In genomic region chr1:203284411-203285208, GRCh38 we compare ENCODE assay signal across 20 cellular contexts. TPM values are rescaled to one million over a fixed set of nuclear protein-coding genes. Genes with fewer than 3 reads are reported as not detected.
DNase-seq lines count a peak whose midpoint lies in the region; ATAC-seq and TF ChIP-seq lines count a peak whose summit lies in the region.
"Had no signal": no experiment of that assay in that cellular context is flagged by ENCODE, and none has a peak within 500 bp of the region (broad histone marks: within the 10 kb centered on the region; RNA-seq: fewer than 3 reads in every experiment).

No MANE protein-coding gene starts in this region.

- no peaks in the 10 kb centered on the region for H3K9me3 Mint-ChIP-seq in activated T-helper 17 cell treated with anti-CD3 and anti-CD28 coated beads, Interleukin-2, amount 50 U/mL, for 72 hours
- H3K9me3 Mint-ChIP-seq in nephron, result no peaks in the 10 kb centered on the region
- no peaks in the 10 kb centered on the region for H3K9me3 Mint-ChIP-seq in type B pancreatic cell
- H3K9me3 Mint-ChIP-seq: activated naive CD4-positive, alpha-beta T cell treated with anti-CD3 and anti-CD28 coated beads for 36 hours had no signal

- peak; percentile 67 for DNase-seq in cardiac septum (ENCODE audit: low spot score)
- no peak for DNase-seq in left ventricle myocardium superior
- DNase-seq in type B pancreatic cell (ENCODE audit: extremely low spot score, unreplicated experiment), result no peak
- DNase-seq: activated naive CD4-positive, alpha-beta T cell treated with anti-CD3 and anti-CD28 coated beads for 36 hours; Caco-2; erythroblast; GF-D8; KG1; midbrain; NCI-H1092 treated with DMSO at 0.1 percent for 48 hours; nucleus accumbens; stimulated activated CD4-positive, alpha-beta T cell treated with anti-CD3 and anti-CD28 coated beads, Interleukin-4, amount 100 ng/mL, for 4 hours had no signal

- no peak for TF ChIP-seq CTCF in nephron (IDR thresholded peaks at IDR 0.05; ENCODE audit: unreplicated experiment in 3 of 3)
- no peak for TF ChIP-seq CTCF in type B pancreatic cell (conservative IDR thresholded peaks at IDR 0.05)

- no peak overlapping the region for H3K4me3 Mint-ChIP-seq in activated T-helper 17 cell treated with anti-CD3 and anti-CD28 coated beads, Interleukin-2, amount 50 U/mL, for 72 hours
- no peak overlapping the region for H3K4me3 Mint-ChIP-seq in nephron
- no peak overlapping the region for H3K4me3 Mint-ChIP-seq in type B pancreatic cell
- H3K4me3 Mint-ChIP-seq: activated naive CD4-positive, alpha-beta T cell treated with anti-CD3 and anti-CD28 coated beads for 36 hours had no signal

- ATAC-seq in left ventricle myocardium superior (no peak), GM18505 (IDR thresholded peaks at IDR 0.05; ENCODE audit: unreplicated experiment) (no peak), HG03159 (IDR thresholded peaks at IDR 0.05; ENCODE audit: unreplicated experiment) (no peak)
- ATAC-seq in activated T-helper 17 cell treated with anti-CD3 and anti-CD28 coated beads, Interleukin-2, amount 50 U/mL, for 72 hours (replicated peaks), result no peak
- no peak for ATAC-seq in activated CD4-positive, CD25-positive, alpha-beta regulatory T cell treated with anti-CD3 and anti-CD28 coated beads, Interleukin-2, amount 50 U/mL, for 24 hours

- H3K4me1 Mint-ChIP-seq in activated T-helper 17 cell treated with anti-CD3 and anti-CD28 coated beads, Interleukin-2, amount 50 U/mL, for 72 hours, result peaks cover 36% of the 10 kb centered on the region
- H3K4me1 Mint-ChIP-seq in nephron (peaks cover 90% of the 10 kb centered on the region), type B pancreatic cell (ENCODE audit: unreplicated experiment) (peaks cover 55% of the 10 kb centered on the region)

- no peaks in the 10 kb centered on the region for H3K27me3 Mint-ChIP-seq in activated T-helper 17 cell treated with anti-CD3 and anti-CD28 coated beads, Interleukin-2, amount 50 U/mL, for 72 hours
- H3K27me3 Mint-ChIP-seq in nephron (ENCODE audit: low read depth) (no peaks in the 10 kb centered on the region), type B pancreatic cell (no peaks in the 10 kb centered on the region)

- intact Hi-C loops in cardiac septum (cut with DNase I), result no loop called here
- intact Hi-C loops in left ventricle myocardium superior (cut with micrococcal nuclease), result no loop called here

- H3K36me3 Mint-ChIP-seq in activated T-helper 17 cell treated with anti-CD3 and anti-CD28 coated beads, Interleukin-2, amount 50 U/mL, for 72 hours (ENCODE audit: low read depth), result peaks cover 25% of the 10 kb centered on the region
- H3K36me3 Mint-ChIP-seq in nephron (ENCODE audit: low read depth), result no peaks in the 10 kb centered on the region
- H3K36me3 Mint-ChIP-seq in type B pancreatic cell, result no peaks in the 10 kb centered on the region

- peak overlapping the region; percentile 38 for H3K27ac Mint-ChIP-seq in activated T-helper 17 cell treated with anti-CD3 and anti-CD28 coated beads, Interleukin-2, amount 50 U/mL, for 72 hours
- peak overlapping the region; percentile 41 to 91 (median 88) for H3K27ac Mint-ChIP-seq in nephron
- peak overlapping the region; percentile 64 for H3K27ac Mint-ChIP-seq in type B pancreatic cell
- H3K27ac Mint-ChIP-seq: activated naive CD4-positive, alpha-beta T cell treated with anti-CD3 and anti-CD28 coated beads for 36 hours had no signal

- TF ChIP-seq POLR2A in GM18505 (IDR thresholded peaks at IDR 0.05; ENCODE audit: borderline replicate concordance, extremely low read depth, insufficient read depth, insufficient read length), result no peak

RNA-seq across cellular contexts. Expression of gene BTG2, which starts 20.7 kb away (rescaled TPM):
- total RNA-seq in cardiac septum (54.2 TPM), left ventricle myocardium superior (41.3 TPM), type B pancreatic cell (ENCODE audit: low replicate concordance) (49.8 and 147 TPM in 2 replicates)
- 100 to 1,000 TPM in 1 of 2 donors, 10 to 100 TPM in 1; 91.3 to 340 TPM for total RNA-seq in activated T-helper 17 cell treated with anti-CD3 and anti-CD28 coated beads, Interleukin-2, amount 50 U/mL, for 72 hours

RNA-seq across cellular contexts. Expression of gene CHIT1, which starts 55.1 kb away (rescaled TPM):
- total RNA-seq in cardiac septum (not detected), left ventricle myocardium superior (not detected), type B pancreatic cell (ENCODE audit: low replicate concordance) (not detected in 2 replicates)
- 1 to 10 TPM; 2.8 to 6.7 TPM for total RNA-seq in activated T-helper 17 cell treated with anti-CD3 and anti-CD28 coated beads, Interleukin-2, amount 50 U/mL, for 72 hours
- total RNA-seq: Caco-2, dermis microvascular lymphatic vessel endothelial cell, H1, RPMI7951 had no signal

Comparison
In these comparisons a context has a peak if more than half of its experiments do, and no peak if none do; other contexts are left out.
1. H3K27ac Mint-ChIP-seq: peak in every context shown above with its lines; median percentile 88 in nephron; 64 in type B pancreatic cell; 38 in activated T-helper 17 cell treated with anti-CD3 and anti-CD28 coated beads, Interleukin-2, amount 50 U/mL, for 72 hours.